8 cellular contexts compared by ENCODE assay signal in the genomic region with DNA sequence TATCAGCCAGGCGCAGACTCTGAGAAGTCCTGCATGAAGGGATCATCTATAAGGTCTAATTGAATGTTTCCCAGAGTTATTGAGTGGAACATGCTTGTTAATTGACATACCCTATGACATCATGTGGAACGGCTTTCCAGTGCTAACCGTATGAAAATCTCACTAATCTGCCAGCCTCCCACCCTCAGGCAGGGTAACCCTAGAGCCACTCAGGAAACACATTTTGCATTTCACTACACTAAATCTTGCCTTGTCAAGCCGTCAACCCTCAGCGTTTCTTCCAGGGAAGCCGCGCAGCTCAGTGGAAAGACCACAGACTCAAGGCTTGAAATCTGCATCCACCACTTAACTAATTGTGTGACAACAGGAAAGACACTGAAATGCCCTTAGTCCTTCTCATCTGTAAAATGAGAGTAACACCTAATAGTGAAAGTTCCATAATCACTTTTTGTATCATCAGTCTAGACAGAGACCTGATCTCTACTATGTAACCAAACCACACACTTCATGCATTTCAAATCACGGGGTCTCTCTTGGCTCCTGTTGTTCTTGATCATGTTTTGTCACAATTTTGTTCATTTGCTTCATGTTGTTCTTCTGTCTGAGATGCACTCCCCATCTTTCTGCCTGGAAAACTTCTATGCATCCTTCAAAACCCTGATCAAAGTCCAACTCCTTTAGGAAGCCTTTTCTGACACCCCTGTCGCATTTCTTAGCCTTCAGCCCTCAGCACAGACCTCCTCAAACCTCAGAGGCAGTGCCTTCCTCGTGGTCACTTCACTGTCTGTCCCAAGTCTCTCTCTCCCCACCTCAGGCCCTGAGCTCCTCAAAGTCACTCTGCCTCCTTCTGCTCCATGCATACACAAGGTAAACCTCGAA.
DNase-seq lines count a peak whose midpoint lies in the region; ATAC-seq and TF ChIP-seq lines count a peak whose summit lies in the region.

No MANE protein-coding gene starts in this region.

- peak; percentile 74 for DNase-seq in GM12865 (ENCODE audit: low read depth)
- DNase-seq in tibial nerve (ENCODE audit: low spot score in 2 of 2): no peak
- no peak for DNase-seq in HUDEP-2 (lab: John Stamatoyannopoulos, UW; ENCODE audit: unreplicated experiment in 76 of 76)
- no peak for DNase-seq in medulla oblongata (ENCODE audit: extremely low spot score)
- no peak for DNase-seq in ecto neural progenitor cell (ENCODE audit: low spot score)

- no peak for TF ChIP-seq POLR2A in tibial nerve (IDR thresholded peaks at IDR 0.05)

- ATAC-seq in GM19452 (IDR thresholded peaks at IDR 0.05; ENCODE audit: unreplicated experiment) (peak; percentile 85), HG03159 (IDR thresholded peaks at IDR 0.05; ENCODE audit: unreplicated experiment) (peak; percentile 82)

- H3K27ac Mint-ChIP-seq in brain: peak overlapping the region in 3 of 5 experiments; percentile 37 to 73 (median 46)

- no peak overlapping the region for H3K4me3 Mint-ChIP-seq in brain

- H3K4me1 ChIP-seq in tibial nerve: peaks cover 0 to 17% (median 5%) of the 10 kb centered on the region in 4 donors

- H3K4me1 Mint-ChIP-seq in brain: peaks cover 32% of the 10 kb centered on the region

- WGBS in tibial nerve, 2 donors: 70 to 75% methylated on average over 11 of the region's 11 CpGs

- no peaks in the 10 kb centered on the region for H3K36me3 Mint-ChIP-seq in brain

- peaks cover 0 to 8% (median 0%) of the 10 kb centered on the region in 5 experiments for H3K9me3 Mint-ChIP-seq in brain

- H3K27me3 ChIP-seq in tibial nerve: no peaks in the 10 kb centered on the region

- no peak for TF ChIP-seq CTCF in GM12865 (IDR thresholded peaks at IDR 0.05; ENCODE audit: insufficient read depth, low read depth, low read length, missing control alignments)
- no peak for TF ChIP-seq CTCF in brain (conservative IDR thresholded peaks at IDR 0.05)
- no peak for TF ChIP-seq CTCF in tibial nerve (IDR thresholded peaks at IDR 0.05)

- H3K27me3 Mint-ChIP-seq in brain: peaks cover 2% of the 10 kb centered on the region

- peaks cover 0 to 6% (median 0%) of the 10 kb centered on the region in 4 donors for H3K9me3 ChIP-seq in tibial nerve

- H3K27ac ChIP-seq in tibial nerve: no peak overlapping the region

- H3K4me3 ChIP-seq in GM12865 (ENCODE audit: low read depth, low read length) (no peak overlapping the region), tibial nerve (no peak overlapping the region)

- no peaks in the 10 kb centered on the region for H3K36me3 ChIP-seq in tibial nerve

- no peak for TF ChIP-seq EP300 in tibial nerve (IDR thresholded peaks at IDR 0.05)
